2 cellular contexts compared by ENCODE assay signal in the genomic region with DNA sequence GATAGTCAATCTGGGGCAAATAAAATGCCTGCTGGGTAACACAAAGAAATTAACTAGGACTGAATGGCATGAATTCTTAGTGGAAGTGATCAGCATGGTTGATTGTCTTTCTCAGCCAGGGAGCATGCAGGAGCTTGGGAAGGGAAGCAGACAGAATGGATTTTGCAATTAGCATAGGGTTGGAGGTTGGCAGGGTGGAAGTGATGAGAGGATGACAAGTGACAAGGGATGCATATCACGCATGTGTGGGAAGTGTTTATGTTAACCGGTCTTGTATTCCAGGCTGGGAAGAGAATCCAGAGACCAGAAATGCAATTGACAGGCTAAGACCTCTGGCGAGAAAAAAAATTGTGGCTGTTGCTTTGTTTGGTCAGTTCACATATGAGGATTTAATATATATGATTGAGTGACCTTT.
TF ChIP-seq lines count a peak whose summit lies in the region.

No MANE protein-coding gene starts in this region.

TF ChIP-seq in IMR-90, 13 proteins besides CTCF, POLR2A, EP300 and RAD21 (continued from another document):
- TF ChIP-seq, protein P1, sequence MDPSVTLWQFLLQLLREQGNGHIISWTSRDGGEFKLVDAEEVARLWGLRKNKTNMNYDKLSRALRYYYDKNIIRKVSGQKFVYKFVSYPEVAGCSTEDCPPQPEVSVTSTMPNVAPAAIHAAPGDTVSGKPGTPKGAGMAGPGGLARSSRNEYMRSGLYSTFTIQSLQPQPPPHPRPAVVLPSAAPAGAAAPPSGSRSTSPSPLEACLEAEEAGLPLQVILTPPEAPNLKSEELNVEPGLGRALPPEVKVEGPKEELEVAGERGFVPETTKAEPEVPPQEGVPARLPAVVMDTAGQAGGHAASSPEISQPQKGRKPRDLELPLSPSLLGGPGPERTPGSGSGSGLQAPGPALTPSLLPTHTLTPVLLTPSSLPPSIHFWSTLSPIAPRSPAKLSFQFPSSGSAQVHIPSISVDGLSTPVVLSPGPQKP (IDR thresholded peaks at IDR 0.05; ENCODE audit: borderline replicate concordance, low read depth, low read length) = no peak
- TF ChIP-seq MXI1 (IDR thresholded peaks at IDR 0.05; ENCODE audit: borderline replicate concordance, low read depth, low read length) = no peak
- no peak for TF ChIP-seq MAFK (IDR thresholded peaks at IDR 0.05; ENCODE audit: low read depth, low read length)
- TF ChIP-seq RFX5 (IDR thresholded peaks at IDR 0.05; ENCODE audit: low read depth, low read length) = no peak
- TF ChIP-seq CEBPB (IDR thresholded peaks at IDR 0.05; ENCODE audit: low read depth, low read length) = 0 out of 2 replicates have a peak, but pooled peaks have one; percentile 4
- TF ChIP-seq FOS (IDR thresholded peaks at IDR 0.05; ENCODE audit: low read depth, low read length) = no peak

TF ChIP-seq in neural cell, 6 proteins besides CTCF, POLR2A, EP300 and RAD21 (continued from another document):
- TF ChIP-seq, protein P2, sequence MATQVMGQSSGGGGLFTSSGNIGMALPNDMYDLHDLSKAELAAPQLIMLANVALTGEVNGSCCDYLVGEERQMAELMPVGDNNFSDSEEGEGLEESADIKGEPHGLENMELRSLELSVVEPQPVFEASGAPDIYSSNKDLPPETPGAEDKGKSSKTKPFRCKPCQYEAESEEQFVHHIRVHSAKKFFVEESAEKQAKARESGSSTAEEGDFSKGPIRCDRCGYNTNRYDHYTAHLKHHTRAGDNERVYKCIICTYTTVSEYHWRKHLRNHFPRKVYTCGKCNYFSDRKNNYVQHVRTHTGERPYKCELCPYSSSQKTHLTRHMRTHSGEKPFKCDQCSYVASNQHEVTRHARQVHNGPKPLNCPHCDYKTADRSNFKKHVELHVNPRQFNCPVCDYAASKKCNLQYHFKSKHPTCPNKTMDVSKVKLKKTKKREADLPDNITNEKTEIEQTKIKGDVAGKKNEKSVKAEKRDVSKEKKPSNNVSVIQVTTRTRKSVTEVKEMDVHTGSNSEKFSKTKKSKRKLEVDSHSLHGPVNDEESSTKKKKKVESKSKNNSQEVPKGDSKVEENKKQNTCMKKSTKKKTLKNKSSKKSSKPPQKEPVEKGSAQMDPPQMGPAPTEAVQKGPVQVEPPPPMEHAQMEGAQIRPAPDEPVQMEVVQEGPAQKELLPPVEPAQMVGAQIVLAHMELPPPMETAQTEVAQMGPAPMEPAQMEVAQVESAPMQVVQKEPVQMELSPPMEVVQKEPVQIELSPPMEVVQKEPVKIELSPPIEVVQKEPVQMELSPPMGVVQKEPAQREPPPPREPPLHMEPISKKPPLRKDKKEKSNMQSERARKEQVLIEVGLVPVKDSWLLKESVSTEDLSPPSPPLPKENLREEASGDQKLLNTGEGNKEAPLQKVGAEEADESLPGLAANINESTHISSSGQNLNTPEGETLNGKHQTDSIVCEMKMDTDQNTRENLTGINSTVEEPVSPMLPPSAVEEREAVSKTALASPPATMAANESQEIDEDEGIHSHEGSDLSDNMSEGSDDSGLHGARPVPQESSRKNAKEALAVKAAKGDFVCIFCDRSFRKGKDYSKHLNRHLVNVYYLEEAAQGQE (IDR thresholded peaks at IDR 0.05; ENCODE audit: borderline replicate concordance) = peak; percentile 43
- TF ChIP-seq TAF1 (IDR thresholded peaks at IDR 0.05; ENCODE audit: low read depth) = no peak
- TF ChIP-seq EZH2 (IDR thresholded peaks at IDR 0.05; ENCODE audit: borderline replicate concordance, insufficient read depth, low read length, poor library complexity, severe bottlenecking) = no peak
- TF ChIP-seq POLR2AphosphoS5 (IDR thresholded peaks at IDR 0.05) = no peak
- no peak for TF ChIP-seq MXI1 (conservative IDR thresholded peaks at IDR 0.05; ENCODE audit: poor library complexity, severe bottlenecking)
